Comparison of ENCODE assay signal across 8 cellular contexts in genomic region chr12:57237952-57238853, GRCh38. TPM values are rescaled to one million over a fixed set of nuclear protein-coding genes. Genes with fewer than 3 reads are reported as not detected.
A peak's percentile ranks its signal among the peaks of the same experiment; 100 is the strongest.
DNase-seq lines count a peak whose midpoint lies in the region; ATAC-seq and TF ChIP-seq lines count a peak whose summit lies in the region.

No MANE protein-coding gene starts in this region.

- H3K4me2 ChIP-seq in DND-41 (ENCODE audit: insufficient read depth, low read length), result peak overlapping the region; percentile 60

- intact Hi-C loops in left lung (cut with DNase I), result no loop called here

- no peak overlapping the region for H3K27ac Mint-ChIP-seq in activated naive CD8-positive, alpha-beta T cell treated with anti-CD3 and anti-CD28 coated beads, Interleukin-2, amount 10 ng/mL, durations not matched to agents 7 days and 5 days

- H3K4me1 ChIP-seq in DND-41 (ENCODE audit: insufficient read depth, low read length), result peaks cover 32% of the 10 kb centered on the region
- H3K4me1 ChIP-seq in left lung, result peaks cover 34 to 79% of the 10 kb centered on the region in 2 donors
- peaks cover 5 to 87% (median 59%) of the 10 kb centered on the region in 4 donors for H3K4me1 ChIP-seq in tibial nerve

- peaks cover 21% of the 10 kb centered on the region for H3K36me3 Mint-ChIP-seq in activated naive CD8-positive, alpha-beta T cell treated with anti-CD3 and anti-CD28 coated beads, Interleukin-2, amount 10 ng/mL, durations not matched to agents 7 days and 5 days

- H3K9me3 ChIP-seq in DND-41 (ENCODE audit: insufficient read depth, low read length, severe bottlenecking) (no peaks in the 10 kb centered on the region), MG63 (no peaks in the 10 kb centered on the region), left lung (no peaks in the 10 kb centered on the region), tibial nerve (no peaks in the 10 kb centered on the region)

- H3K79me2 ChIP-seq in DND-41 (ENCODE audit: insufficient read depth, low read length), result no peaks in the 10 kb centered on the region; the same call in 1 of the 2 replicates

- 3 to 9% methylated on average over 57 to 62 of the region's 62 CpGs for WGBS in tibial nerve, 2 donors

- TF ChIP-seq EP300 in tibial nerve (IDR thresholded peaks at IDR 0.05), result no peak

- TF ChIP-seq CTCF in DND-41 (IDR thresholded peaks at IDR 0.05; ENCODE audit: borderline replicate concordance, extremely low read depth, low read length, poor library complexity, severe bottlenecking), result no peak
- no peak for TF ChIP-seq CTCF in left lung (IDR thresholded peaks at IDR 0.05)
- no peak for TF ChIP-seq CTCF in tibial nerve (IDR thresholded peaks at IDR 0.05)

- peak overlapping the region; percentile 98 for H3K4me3 Mint-ChIP-seq in activated naive CD8-positive, alpha-beta T cell treated with anti-CD3 and anti-CD28 coated beads, Interleukin-2, amount 10 ng/mL, durations not matched to agents 7 days and 5 days

- H3K27ac ChIP-seq in DND-41 (ENCODE audit: low read length), result no peak overlapping the region
- H3K27ac ChIP-seq in left lung, result no peak overlapping the region
- no peak overlapping the region for H3K27ac ChIP-seq in tibial nerve

- POLR2A ChIA-PET in activated naive CD8-positive, alpha-beta T cell treated with anti-CD3 and anti-CD28 coated beads, Interleukin-2, amount 10 ng/mL, durations not matched to agents 7 days and 5 days (lab: Charles Lee), result interaction anchor here (0.6 to 8.8 kb wide), 5 partner anchors 9 to 24 kb away, joined by 3 to 71 read pairs (median 22); partner anchors contain the start of gene SHMT2

- H3K4me3 ChIP-seq in DND-41 (ENCODE audit: low read depth in 1 of 2, low read length in 2 of 2) (no peak overlapping the region), MG63 (peak overlapping the region; percentile 61), left lung (peak overlapping the region; percentile 36 to 51), tibial nerve (peak overlapping the region; percentile 30 to 55 (median 38))

- peak overlapping the region; percentile 37; the same call in 1 of the 2 replicates for H3K9ac ChIP-seq in DND-41 (ENCODE audit: low read depth, low read length)

- no peak for DNase-seq in DND-41
- DNase-seq in MG63, result no peak
- peak; percentile 56 for DNase-seq in activated naive CD8-positive, alpha-beta T cell treated with anti-CD3 and anti-CD28 coated beads, Interleukin-2, amount 10 ng/mL, durations not matched to agents 7 days and 5 days
- peak in 1 of 2 donors; percentile 78 for DNase-seq in left lung
- DNase-seq in tibial nerve (ENCODE audit: low spot score in 2 of 2), result no peak
- no peak for DNase-seq in ureter (ENCODE audit: low spot score)
- no peak for DNase-seq in anterior cingulate cortex (lab: John Stamatoyannopoulos, UW)

- ATAC-seq in DND-41 (ENCODE audit: insufficient read depth, low read depth) (no peak), left lung (no peak), GM18873 (IDR thresholded peaks at IDR 0.05; ENCODE audit: low FRiP score, unreplicated experiment) (no peak)
- no peak for ATAC-seq in activated naive CD8-positive, alpha-beta T cell treated with anti-CD3 and anti-CD28 coated beads, Interleukin-2, amount 10 ng/mL, durations not matched to agents 7 days and 5 days (ENCODE audit: low read depth)

- peaks cover 27% of the 10 kb centered on the region for H4K20me1 ChIP-seq in DND-41 (ENCODE audit: insufficient read depth, low read length)

- peaks cover 14% of the 10 kb centered on the region for H3K27me3 ChIP-seq in DND-41 (ENCODE audit: insufficient read depth, low read length, poor library complexity)
- no peaks in the 10 kb centered on the region for H3K27me3 ChIP-seq in MG63
- peaks cover 50 to 83% of the 10 kb centered on the region in 2 donors for H3K27me3 ChIP-seq in left lung
- H3K27me3 ChIP-seq in tibial nerve, result peaks cover 5 to 67% of the 10 kb centered on the region in 2 donors

- H2AFZ ChIP-seq in DND-41 (ENCODE audit: low read depth, low read length), result no peak overlapping the region; the same call in 1 of the 2 replicates

- H3K27me3 Mint-ChIP-seq in activated naive CD8-positive, alpha-beta T cell treated with anti-CD3 and anti-CD28 coated beads, Interleukin-2, amount 10 ng/mL, durations not matched to agents 7 days and 5 days, result peaks cover 40% of the 10 kb centered on the region

- H3K9me3 Mint-ChIP-seq in activated naive CD8-positive, alpha-beta T cell treated with anti-CD3 and anti-CD28 coated beads, Interleukin-2, amount 10 ng/mL, durations not matched to agents 7 days and 5 days, result no peaks in the 10 kb centered on the region

- peaks cover 50% of the 10 kb centered on the region for H3K4me1 Mint-ChIP-seq in activated naive CD8-positive, alpha-beta T cell treated with anti-CD3 and anti-CD28 coated beads, Interleukin-2, amount 10 ng/mL, durations not matched to agents 7 days and 5 days

- no peak for TF ChIP-seq POLR2A in tibial nerve (IDR thresholded peaks at IDR 0.05)

- peaks cover 22% of the 10 kb centered on the region for H3K36me3 ChIP-seq in DND-41 (ENCODE audit: insufficient read depth, low read length)
- H3K36me3 ChIP-seq in MG63, result peaks cover 16% of the 10 kb centered on the region
- peaks cover 0 to 22% of the 10 kb centered on the region in 2 donors for H3K36me3 ChIP-seq in left lung
- peaks cover 0 to 17% (median 2%) of the 10 kb centered on the region in 3 donors for H3K36me3 ChIP-seq in tibial nerve

RNA-seq across cellular contexts. Expression of gene SHMT2, which starts 8.7 kb away (rescaled TPM):
- 232 and 343 TPM in 2 replicates for total RNA-seq in MG63 (2014; rRNA removed; shearing (Covaris generic); ENCODE audit: low replicate concordance)
- 100 to 1,000 TPM; 142 to 159 TPM for total RNA-seq in activated naive CD8-positive, alpha-beta T cell treated with anti-CD3 and anti-CD28 coated beads, Interleukin-2, amount 10 ng/mL, durations not matched to agents 7 days and 5 days
- total RNA-seq in left lung, result 100 to 1,000 TPM in 1 of 2 donors, 10 to 100 TPM in 1; 64.7 to 116 TPM
- total RNA-seq in tibial nerve, result 10 to 100 TPM; 18.4 to 77.3 (median 32.6) TPM
- total RNA-seq in ureter, result 97.4 TPM

RNA-seq across cellular contexts. Expression of gene STAC3, which starts 12.8 kb away (rescaled TPM):
- 0.86 TPM in 1 of 2 replicates, not detected in the other for total RNA-seq in MG63 (2014; rRNA removed; shearing (Covaris generic); ENCODE audit: low replicate concordance)
- total RNA-seq in activated naive CD8-positive, alpha-beta T cell treated with anti-CD3 and anti-CD28 coated beads, Interleukin-2, amount 10 ng/mL, durations not matched to agents 7 days and 5 days, result 10 to 100 TPM; 10.7 to 11.4 TPM
- total RNA-seq in left lung (1 to 10 TPM; 3.4 to 5.0 TPM), tibial nerve (1 to 10 TPM in 3 of 4 donors, not detected in 1; 1.7 to 5.0 (median 3.6) TPM), ureter (3.0 TPM)

RNA-seq across cellular contexts. Expression of gene NXPH4, which starts 21.6 kb away (rescaled TPM):
- 1.2 TPM in 1 of 2 replicates, not detected in the other for total RNA-seq in MG63 (2014; rRNA removed; shearing (Covaris generic); ENCODE audit: low replicate concordance)
- 1 to 10 TPM; 1.7 to 2.4 TPM for total RNA-seq in activated naive CD8-positive, alpha-beta T cell treated with anti-CD3 and anti-CD28 coated beads, Interleukin-2, amount 10 ng/mL, durations not matched to agents 7 days and 5 days
- total RNA-seq in left lung, result 1 to 10 TPM in 1 of 2 donors, under 1 TPM in 1; 0.93 to 1.0 TPM
- 1 to 10 TPM in 1 of 4 donors, not detected in 3; 4.2 TPM for total RNA-seq in tibial nerve
- total RNA-seq in ureter, result not detected

Comparison
In these comparisons a context has a peak if more than half of its experiments do, and no peak if none do; other contexts are left out.
1. H3K4me3 ChIP-seq: peak in MG63 (single experiment), left lung (2 of 2) and tibial nerve (4 of 4); none in DND-41 (0 of 2).